In genomic region chr3:55746808-55747413, GRCh38 we compare ENCODE assay signal across 10 cellular contexts.
DNase-seq lines count a peak whose midpoint lies in the region; ATAC-seq, FAIRE-seq and TF ChIP-seq lines count a peak whose summit lies in the region.
"Had no signal": no experiment of that assay in that cellular context is flagged by ENCODE, and none has a peak within 500 bp of the region (broad histone marks: within the 10 kb centered on the region; RNA-seq: fewer than 3 reads in every experiment).

No MANE protein-coding gene starts in this region.

- H3K36me3 ChIP-seq in GM06990 (ENCODE audit: control insufficient read depth, insufficient read depth, low read length) = no peaks in the 10 kb centered on the region

- no peaks in the 10 kb centered on the region for H3K27me3 Mint-ChIP-seq in activated naive CD8-positive, alpha-beta T cell treated with anti-CD3 and anti-CD28 coated beads, Interleukin-2, amount 50 U/mL, for 24 hours
- no peaks in the 10 kb centered on the region for H3K27me3 Mint-ChIP-seq in activated CD4-positive, alpha-beta T cell treated with anti-CD3 and anti-CD28 coated beads, Interleukin-2, amount 10 ng/mL, durations not matched to agents 24 days and 14 days

- no peak overlapping the region for H3K4me3 ChIP-seq in GM06990 (replicated peaks; ENCODE audit: low read depth, low read length)
- H3K4me3 ChIP-seq: mucosa of descending colon had no signal

- DNase-seq in GM06990 (ENCODE audit: extremely low read depth, insufficient read length) = no peak
- DNase-seq in NAMALWA (ENCODE audit: low spot score) = peak; percentile 29
- peak; percentile 8 for DNase-seq in pons (ENCODE audit: low spot score)
- no peak for DNase-seq in activated naive CD8-positive, alpha-beta T cell treated with anti-CD3 and anti-CD28 coated beads, Interleukin-2, amount 50 U/mL, for 24 hours
- no peak for DNase-seq in activated CD4-positive, alpha-beta T cell treated with anti-CD3 and anti-CD28 coated beads, Interleukin-2, amount 10 ng/mL, durations not matched to agents 24 days and 14 days
- DNase-seq: central memory CD4-positive, alpha-beta T cell; mucosa of descending colon had no signal

- H3K9me3 Mint-ChIP-seq in activated naive CD8-positive, alpha-beta T cell treated with anti-CD3 and anti-CD28 coated beads, Interleukin-2, amount 50 U/mL, for 24 hours = no peaks in the 10 kb centered on the region
- no peaks in the 10 kb centered on the region for H3K9me3 Mint-ChIP-seq in activated CD4-positive, alpha-beta T cell treated with anti-CD3 and anti-CD28 coated beads, Interleukin-2, amount 10 ng/mL, durations not matched to agents 24 days and 14 days

- no peak for ATAC-seq in HG03159 (IDR thresholded peaks at IDR 0.05; ENCODE audit: unreplicated experiment)
- no peak for ATAC-seq in GM18870 (IDR thresholded peaks at IDR 0.05; ENCODE audit: unreplicated experiment)
- ATAC-seq in activated naive CD8-positive, alpha-beta T cell treated with anti-CD3 and anti-CD28 coated beads, Interleukin-2, amount 50 U/mL, for 24 hours = no peak
- ATAC-seq: mucosa of descending colon had no signal

- intact Hi-C loops in activated CD4-positive, alpha-beta T cell treated with anti-CD3 and anti-CD28 coated beads, Interleukin-2, amount 10 ng/mL, durations not matched to agents 24 days and 14 days (cut with micrococcal nuclease) = no loop called here

- no peaks in the 10 kb centered on the region for H3K36me3 Mint-ChIP-seq in activated naive CD8-positive, alpha-beta T cell treated with anti-CD3 and anti-CD28 coated beads, Interleukin-2, amount 50 U/mL, for 24 hours (ENCODE audit: low read depth)
- no peaks in the 10 kb centered on the region for H3K36me3 Mint-ChIP-seq in activated CD4-positive, alpha-beta T cell treated with anti-CD3 and anti-CD28 coated beads, Interleukin-2, amount 10 ng/mL, durations not matched to agents 24 days and 14 days (ENCODE audit: low read depth)

- peak; percentile 47 for TF ChIP-seq CTCF in GM06990 (IDR thresholded peaks at IDR 0.05; ENCODE audit: insufficient read depth, low read length, poor library complexity, severe bottlenecking)

- no peak overlapping the region for H3K4me3 Mint-ChIP-seq in activated naive CD8-positive, alpha-beta T cell treated with anti-CD3 and anti-CD28 coated beads, Interleukin-2, amount 50 U/mL, for 24 hours
- H3K4me3 Mint-ChIP-seq in activated CD4-positive, alpha-beta T cell treated with anti-CD3 and anti-CD28 coated beads, Interleukin-2, amount 10 ng/mL, durations not matched to agents 24 days and 14 days = no peak overlapping the region

- no peaks in the 10 kb centered on the region for H3K27me3 ChIP-seq in GM06990 (replicated peaks; ENCODE audit: control insufficient read depth, insufficient read depth, low read length)

- FAIRE-seq in endometrium (lab: Jason Lieb, UNC) = peak; percentile 61

- no peaks in the 10 kb centered on the region for H3K4me1 Mint-ChIP-seq in activated naive CD8-positive, alpha-beta T cell treated with anti-CD3 and anti-CD28 coated beads, Interleukin-2, amount 50 U/mL, for 24 hours
- no peaks in the 10 kb centered on the region for H3K4me1 Mint-ChIP-seq in activated CD4-positive, alpha-beta T cell treated with anti-CD3 and anti-CD28 coated beads, Interleukin-2, amount 10 ng/mL, durations not matched to agents 24 days and 14 days

- H3K27ac Mint-ChIP-seq in activated naive CD8-positive, alpha-beta T cell treated with anti-CD3 and anti-CD28 coated beads, Interleukin-2, amount 50 U/mL, for 24 hours = no peak overlapping the region
- no peak overlapping the region for H3K27ac Mint-ChIP-seq in activated CD4-positive, alpha-beta T cell treated with anti-CD3 and anti-CD28 coated beads, Interleukin-2, amount 10 ng/mL, durations not matched to agents 24 days and 14 days

Comparison
In these comparisons a context has a peak if more than half of its experiments do, and no peak if none do; other contexts are left out.
1. DNase-seq: peak in NAMALWA (single experiment) and pons (single experiment); none in GM06990 (single experiment), activated naive CD8-positive, alpha-beta T cell treated with anti-CD3 and anti-CD28 coated beads, Interleukin-2, amount 50 U/mL, for 24 hours (single experiment) and activated CD4-positive, alpha-beta T cell treated with anti-CD3 and anti-CD28 coated beads, Interleukin-2, amount 10 ng/mL, durations not matched to agents 24 days and 14 days (single experiment).